ENCODE assay signal across 15 cellular contexts in the genomic region with DNA sequence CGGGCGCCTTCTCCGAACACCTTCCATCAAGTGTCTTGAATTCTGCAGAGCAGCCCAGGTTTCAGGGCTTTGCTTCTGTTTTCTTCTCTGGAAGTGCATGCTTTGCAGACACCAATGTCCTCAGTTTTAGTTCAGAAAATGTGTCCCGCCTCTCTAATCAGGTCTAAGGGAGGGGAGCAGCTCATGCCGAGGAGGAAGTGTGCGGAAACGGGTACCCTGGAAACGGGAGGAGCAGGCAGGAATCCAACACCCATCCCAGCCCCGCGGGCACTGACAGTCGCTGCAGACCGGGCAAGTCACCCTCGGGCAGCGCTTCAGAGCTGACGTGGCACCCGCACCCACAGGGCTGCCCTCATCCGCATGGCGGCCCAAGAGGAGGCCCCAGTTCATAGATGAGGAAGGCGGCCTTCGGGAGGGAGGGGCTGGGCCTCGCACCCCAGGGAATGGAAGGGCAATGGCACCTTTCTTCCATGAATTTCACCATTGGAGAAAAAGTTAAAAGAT.
"Had no signal": no experiment of that assay in that cellular context is flagged by ENCODE, and none has a peak within 500 bp of the region (broad histone marks: within the 10 kb centered on the region; RNA-seq: fewer than 3 reads in every experiment).

No MANE protein-coding gene starts in this region.

- H3K27me3 ChIP-seq: thyroid gland had no signal

- H3K9me3 ChIP-seq: adrenal gland, gastrocnemius medialis, psoas muscle, thyroid gland had no signal

- H3K36me3 ChIP-seq: adrenal gland, gastrocnemius medialis, thyroid gland had no signal

- H3K79me2 ChIP-seq: hepatocyte had no signal

- H2AFZ ChIP-seq: hepatocyte had no signal

- H3K4me1 ChIP-seq: adrenal gland, gastrocnemius medialis, psoas muscle, thyroid gland had no signal

- H3K27ac ChIP-seq: adrenal gland, epithelial cell of prostate, gastrocnemius medialis, hepatocyte, psoas muscle, thyroid gland had no signal

- H3K4me2 ChIP-seq: hepatocyte had no signal

- DNase-seq: activated CD4-positive, alpha-beta memory T cell treated with anti-CD3 and anti-CD28 coated beads for 36 hours; activated CD4-positive, alpha-beta T cell treated with anti-CD3 and anti-CD28 coated beads for 1 hour; activated naive CD4-positive, alpha-beta T cell treated with anti-CD3 and anti-CD28 coated beads, Interleukin-2, amount 50 U/mL, for 16 hours; cortex of kidney; effector memory CD4-positive, alpha-beta T cell; gastrocnemius medialis; kidney glomerular epithelial cell; midbrain; psoas muscle; stimulated activated CD4-positive, alpha-beta T cell treated with anti-CD3 and anti-CD28 coated beads, Interleukin-2, amount 100 ng/mL, for 48 hours; T-helper 9 cell; thyroid gland had no signal

- H3K4me3 ChIP-seq: adrenal gland, gastrocnemius medialis, hepatocyte, psoas muscle, thyroid gland had no signal
